Comparison of ENCODE assay signal across 17 cellular contexts in the genomic region with DNA sequence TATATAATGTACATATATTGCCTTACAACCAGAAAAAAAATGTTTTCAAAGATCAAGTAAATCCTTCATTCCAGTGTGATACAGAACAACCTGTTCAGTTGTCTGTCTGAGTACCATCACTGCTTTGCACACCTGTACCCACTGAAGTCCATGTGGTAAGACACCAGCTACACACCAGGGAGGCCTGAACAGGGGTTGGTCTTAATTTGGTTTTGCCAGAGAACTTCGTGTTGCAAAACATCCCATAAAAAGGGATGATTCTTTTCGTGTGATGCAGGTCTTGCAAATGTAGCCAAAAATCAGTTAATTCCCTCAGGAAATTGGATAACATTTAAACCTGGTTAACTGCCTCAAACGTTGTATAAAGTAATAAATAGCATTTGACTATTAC.
DNase-seq lines count a peak whose midpoint lies in the region; ATAC-seq and TF ChIP-seq lines count a peak whose summit lies in the region.
"Had no signal": no experiment of that assay in that cellular context is flagged by ENCODE, and none has a peak within 500 bp of the region (broad histone marks: within the 10 kb centered on the region; RNA-seq: fewer than 3 reads in every experiment).

No MANE protein-coding gene starts in this region.

- H3K4me3 ChIP-seq in Jurkat, Clone E6-1 (ENCODE audit: low read length) = no peak overlapping the region
- H3K4me3 ChIP-seq in osteoblast (ENCODE audit: insufficient read depth, low read length) (no peak overlapping the region), mucosa of descending colon (no peak overlapping the region), aorta (ENCODE audit: low read length in 2 of 2) (no peak overlapping the region), HAP-1 (no peak overlapping the region)

- peaks cover 4% of the 10 kb centered on the region for H3K27me3 ChIP-seq in osteoblast (ENCODE audit: insufficient read depth, low read length)
- no peaks in the 10 kb centered on the region for H3K27me3 ChIP-seq in aorta (ENCODE audit: control insufficient read depth in 1 of 2, insufficient read depth in 2 of 2, low read length in 1 of 2)
- no peaks in the 10 kb centered on the region for H3K27me3 ChIP-seq in HAP-1 (ENCODE audit: low read depth)

- ATAC-seq in GM19025 (IDR thresholded peaks at IDR 0.05; ENCODE audit: low read depth, unreplicated experiment) (peak; percentile 3), HG02759 (IDR thresholded peaks at IDR 0.05; ENCODE audit: unreplicated experiment) (peak; percentile 3), mucosa of descending colon (no peak), aorta (ENCODE audit: low FRiP score) (no peak)
- ATAC-seq: activated T-cell treated with anti-CD3 and anti-CD28 coated beads, Interleukin-2, amount 50 U/mL, for 72 hours had no signal

- TF ChIP-seq CTCF in osteoblast (IDR thresholded peaks at IDR 0.05; ENCODE audit: extremely low read depth, low read depth, low read length) (no peak), mucosa of descending colon (IDR thresholded peaks at IDR 0.05) (no peak)

- H4K20me1 ChIP-seq in osteoblast (ENCODE audit: insufficient read depth, low read length) = no peaks in the 10 kb centered on the region

- no peak overlapping the region for H3K27ac ChIP-seq in osteoblast (ENCODE audit: low read depth, low read length)
- no peak overlapping the region for H3K27ac ChIP-seq in aorta (ENCODE audit: low read depth in 1 of 2, low read length in 2 of 2)
- H3K27ac ChIP-seq: parathyroid adenoma had no signal

- WGBS in aorta, 2 donors = 50 to 51% methylated on average over 3 of the region's 3 CpGs

- H3K9me3 ChIP-seq in osteoblast (ENCODE audit: low read depth, low read length) = no peaks in the 10 kb centered on the region
- no peaks in the 10 kb centered on the region for H3K9me3 ChIP-seq in mucosa of descending colon
- no peaks in the 10 kb centered on the region for H3K9me3 ChIP-seq in aorta (ENCODE audit: control insufficient read depth, low read length)
- no peaks in the 10 kb centered on the region for H3K9me3 ChIP-seq in HAP-1

- intact Hi-C loops in mucosa of descending colon (cut with DNase I, micrococcal nuclease) (loop anchor here in 1 of 2 donors (5.0 kb wide), 1 partner anchor 127 kb away; no protein-coding TSS in a partner anchor), aorta (cut with DNase I) (loop anchor here (5.0 kb wide), 2 partner anchors 272 to 657 kb away; no protein-coding TSS in a partner anchor)

- H3K36me3 ChIP-seq in osteoblast (ENCODE audit: insufficient read depth, low read length) (no peaks in the 10 kb centered on the region), mucosa of descending colon (ENCODE audit: low read depth) (no peaks in the 10 kb centered on the region), aorta (ENCODE audit: control insufficient read depth in 1 of 2, insufficient read depth in 2 of 2, low read length in 1 of 2) (no peaks in the 10 kb centered on the region), HAP-1 (replicated peaks) (no peaks in the 10 kb centered on the region)

- no peaks in the 10 kb centered on the region for H3K79me2 ChIP-seq in osteoblast (ENCODE audit: insufficient read depth, low read length)
- H3K79me2 ChIP-seq: parathyroid adenoma had no signal

- DNase-seq in Jurkat, Clone E6-1 (ENCODE audit: low read depth, low spot score) = peak; percentile 37
- DNase-seq in osteoblast (ENCODE audit: insufficient read length, low spot score, missing footprints) (peak; percentile 23), mucosa of descending colon (no peak), dermis blood vessel endothelial cell (no peak), aorta (no peak), HAP-1 (ENCODE audit: low spot score in 2 of 2) (no peak)
- DNase-seq: activated CD4-positive, alpha-beta T cell treated with anti-CD3 and anti-CD28 coated beads, Interleukin-2, amount 50 U/mL, for 1 hour; activated T-cell treated with anti-CD3 and anti-CD28 coated beads, Interleukin-2, amount 50 U/mL, for 72 hours; amygdala; CD4-positive, CD25-positive, alpha-beta regulatory T cell; NCI-H1417 treated with DMSO at 0.1 percent for 48 hours; NCI-H510A treated with DMSO at 0.1 percent for 48 hours; substantia nigra; T-helper 9 cell had no signal

- in situ Hi-C loops in HAP-1 (cut with MboI; ENCODE audit: low sequenced_read_pairs) = loop anchor here (5.0 to 25.0 kb wide), 3 partner anchors 122 to 647 kb away; no protein-coding TSS in a partner anchor

- no peak overlapping the region for H3K4me2 ChIP-seq in osteoblast (ENCODE audit: insufficient read depth, low read length)

- no peaks in the 10 kb centered on the region for H3K4me1 ChIP-seq in osteoblast (ENCODE audit: insufficient read depth, low read length)
- peaks cover 8% of the 10 kb centered on the region for H3K4me1 ChIP-seq in mucosa of descending colon (ENCODE audit: low read depth)
- H3K4me1 ChIP-seq in aorta (ENCODE audit: control insufficient read depth in 1 of 2, insufficient read depth in 2 of 2, low read length in 2 of 2) = no peaks in the 10 kb centered on the region
- H3K4me1 ChIP-seq in HAP-1 = peaks cover 14% of the 10 kb centered on the region
- H3K4me1 ChIP-seq: parathyroid adenoma had no signal

- peak overlapping the region; percentile 20 for H2AFZ ChIP-seq in osteoblast (ENCODE audit: low read length)
- H2AFZ ChIP-seq: parathyroid adenoma had no signal

Comparison
In these comparisons a context has a peak if more than half of its experiments do, and no peak if none do; other contexts are left out.
1. ATAC-seq: peak in GM19025 (single experiment) and HG02759 (single experiment); none in mucosa of descending colon (single experiment) and aorta (single experiment).
2. DNase-seq: peak in Jurkat, Clone E6-1 (single experiment) and osteoblast (single experiment); none in mucosa of descending colon (0 of 3), dermis blood vessel endothelial cell (single experiment), aorta (0 of 2) and HAP-1 (0 of 2).